Comparison of ENCODE assay signal across 8 cellular contexts in the genomic region with DNA sequence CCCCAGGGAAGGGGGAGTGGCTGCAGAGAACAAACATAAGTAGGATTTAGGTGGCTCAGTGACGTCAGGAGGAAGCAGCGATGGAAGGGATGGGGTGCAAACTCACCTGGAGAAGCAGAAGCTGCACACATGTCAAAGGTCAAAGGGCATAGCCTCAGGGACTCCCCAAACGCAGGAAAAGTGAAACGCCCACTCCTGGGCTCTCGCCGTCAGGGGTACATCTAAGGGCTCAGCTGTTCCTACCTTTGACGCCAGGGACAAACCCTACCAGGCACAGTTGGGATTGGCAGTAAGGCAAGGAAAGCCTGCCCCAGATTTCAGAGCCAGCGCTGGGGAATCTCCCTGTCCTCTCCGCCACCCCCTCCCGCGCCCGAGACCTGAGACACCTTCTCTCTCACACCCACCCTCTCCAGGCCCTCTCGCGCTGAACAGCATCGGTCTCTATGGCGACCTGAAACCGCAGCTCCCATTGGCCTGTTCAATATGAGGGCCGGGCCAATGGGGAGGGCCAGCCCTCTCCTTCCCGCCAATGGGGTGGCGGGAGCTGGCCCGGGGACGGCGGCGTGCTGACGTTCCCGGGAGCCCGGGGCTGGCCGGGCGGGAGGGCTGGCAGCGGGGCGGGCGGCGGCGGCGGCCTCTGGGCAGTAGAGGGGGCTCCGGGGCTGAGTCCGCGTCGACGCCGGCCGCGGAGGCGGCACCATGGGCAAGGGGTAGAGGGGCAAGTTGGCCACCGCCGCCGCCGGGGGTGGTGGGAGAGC. TPM values are rescaled to one million over a fixed set of nuclear protein-coding genes. Genes with fewer than 3 reads are reported as not detected.
DNase-seq lines count a peak whose midpoint lies in the region; ATAC-seq, FAIRE-seq and TF ChIP-seq lines count a peak whose summit lies in the region.

A gene (minus strand): TSS at position 445 of the 758 bp plus-strand sequence. CDS start 314 bp downstream, at position 131.
A gene with protein sequence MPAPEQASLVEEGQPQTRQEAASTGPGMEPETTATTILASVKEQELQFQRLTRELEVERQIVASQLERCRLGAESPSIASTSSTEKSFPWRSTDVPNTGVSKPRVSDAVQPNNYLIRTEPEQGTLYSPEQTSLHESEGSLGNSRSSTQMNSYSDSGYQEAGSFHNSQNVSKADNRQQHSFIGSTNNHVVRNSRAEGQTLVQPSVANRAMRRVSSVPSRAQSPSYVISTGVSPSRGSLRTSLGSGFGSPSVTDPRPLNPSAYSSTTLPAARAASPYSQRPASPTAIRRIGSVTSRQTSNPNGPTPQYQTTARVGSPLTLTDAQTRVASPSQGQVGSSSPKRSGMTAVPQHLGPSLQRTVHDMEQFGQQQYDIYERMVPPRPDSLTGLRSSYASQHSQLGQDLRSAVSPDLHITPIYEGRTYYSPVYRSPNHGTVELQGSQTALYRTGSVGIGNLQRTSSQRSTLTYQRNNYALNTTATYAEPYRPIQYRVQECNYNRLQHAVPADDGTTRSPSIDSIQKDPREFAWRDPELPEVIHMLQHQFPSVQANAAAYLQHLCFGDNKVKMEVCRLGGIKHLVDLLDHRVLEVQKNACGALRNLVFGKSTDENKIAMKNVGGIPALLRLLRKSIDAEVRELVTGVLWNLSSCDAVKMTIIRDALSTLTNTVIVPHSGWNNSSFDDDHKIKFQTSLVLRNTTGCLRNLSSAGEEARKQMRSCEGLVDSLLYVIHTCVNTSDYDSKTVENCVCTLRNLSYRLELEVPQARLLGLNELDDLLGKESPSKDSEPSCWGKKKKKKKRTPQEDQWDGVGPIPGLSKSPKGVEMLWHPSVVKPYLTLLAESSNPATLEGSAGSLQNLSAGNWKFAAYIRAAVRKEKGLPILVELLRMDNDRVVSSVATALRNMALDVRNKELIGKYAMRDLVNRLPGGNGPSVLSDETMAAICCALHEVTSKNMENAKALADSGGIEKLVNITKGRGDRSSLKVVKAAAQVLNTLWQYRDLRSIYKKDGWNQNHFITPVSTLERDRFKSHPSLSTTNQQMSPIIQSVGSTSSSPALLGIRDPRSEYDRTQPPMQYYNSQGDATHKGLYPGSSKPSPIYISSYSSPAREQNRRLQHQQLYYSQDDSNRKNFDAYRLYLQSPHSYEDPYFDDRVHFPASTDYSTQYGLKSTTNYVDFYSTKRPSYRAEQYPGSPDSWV (plus strand): TSS at position 644 of the 758 bp plus-strand sequence. CDS start 76,233 bp downstream, outside the sequence.

- peak within 1 kb of the TSS; percentile 88 for H3K4me3 ChIP-seq in Loucy (ENCODE audit: low read length, poor library complexity, severe bottlenecking)
- peak within 1 kb of the TSS; percentile 64 for H3K4me3 ChIP-seq in RWPE2 (ENCODE audit: severe bottlenecking)
- H3K4me3 ChIP-seq in fibroblast of the aortic adventitia (ENCODE audit: low read depth, low read length): peak within 1 kb of the TSS; percentile 86

- H3K4me3 Mint-ChIP-seq in nephron: peak within 1 kb of the TSS; percentile 95 to 99 (median 96)

- ATAC-seq in RWPE2 (ENCODE audit: low read depth): peak; percentile 88

- H2AFZ ChIP-seq in Loucy (ENCODE audit: low read length): peak within 1 kb of the TSS; percentile 84

- no peaks in the 10 kb centered on the region for H3K36me3 ChIP-seq in Loucy (ENCODE audit: insufficient read depth, low read length)
- H3K36me3 ChIP-seq in RWPE2 (ENCODE audit: low read depth): peaks cover 8% of the 10 kb centered on the region

- H3F3A ChIP-seq in Loucy (ENCODE audit: low read depth): no peaks in the 10 kb centered on the region

- H3K4me1 ChIP-seq in Loucy (ENCODE audit: insufficient read depth, low read length, poor library complexity, severe bottlenecking) (peaks cover 36% of the 10 kb centered on the region), RWPE2 (ENCODE audit: insufficient read depth, poor library complexity, severe bottlenecking) (peaks cover 18% of the 10 kb centered on the region)

- H3K9me3 Mint-ChIP-seq in nephron: no peaks in the 10 kb centered on the region

- TF ChIP-seq POLR2A in H54 (IDR thresholded peaks at IDR 0.05; ENCODE audit: low read depth, low read length): peak; percentile 36

- DNase-seq in ELF-1 (ENCODE audit: low read depth, low spot score): peak; percentile 96
- peak; percentile 85 for DNase-seq in H54 (ENCODE audit: insufficient read length, low spot score)
- DNase-seq in RWPE2 (ENCODE audit: low spot score): peak; percentile 92
- peak; percentile 96 for DNase-seq in activated effector memory CD4-positive, alpha-beta T cell treated with anti-CD3 and anti-CD28 coated beads, Interleukin-2, amount 50 U/mL, for 16 hours
- peak; percentile 84 for DNase-seq in fibroblast of the aortic adventitia (ENCODE audit: low read depth)
- DNase-seq in stimulated activated naive CD4-positive, alpha-beta T cell treated with Interleukin-2 at 50 U/mL for 16 hours (lab: John Stamatoyannopoulos, UW): peak; percentile 92

- H3K27me3 ChIP-seq in Loucy (ENCODE audit: insufficient read depth, low read length, poor library complexity, severe bottlenecking): peaks cover 6% of the 10 kb centered on the region
- H3K27me3 ChIP-seq in RWPE2 (ENCODE audit: insufficient read depth, poor library complexity, severe bottlenecking): no peaks in the 10 kb centered on the region

- no peaks in the 10 kb centered on the region for H3K36me3 Mint-ChIP-seq in nephron (ENCODE audit: low read depth)

- H3K27me3 Mint-ChIP-seq in nephron (ENCODE audit: low read depth): no peaks in the 10 kb centered on the region

- peak within 1 kb of the TSS; percentile 82 for H3K27ac ChIP-seq in RWPE2 (ENCODE audit: poor library complexity, severe bottlenecking)

- no peaks in the 10 kb centered on the region for H3K9me3 ChIP-seq in Loucy (ENCODE audit: insufficient read depth, low read depth, low read length)
- no peaks in the 10 kb centered on the region for H3K9me3 ChIP-seq in RWPE2 (ENCODE audit: severe bottlenecking)

- H3K9me2 ChIP-seq in Loucy (replicated peaks; ENCODE audit: low read depth, low read length): no peaks in the 10 kb centered on the region

- H3K4me1 Mint-ChIP-seq in nephron: peaks cover 29% of the 10 kb centered on the region

- H3K4me2 ChIP-seq in Loucy (ENCODE audit: low read depth, low read length, poor library complexity, severe bottlenecking): peak within 1 kb of the TSS; percentile 90

- H3K79me2 ChIP-seq in Loucy (ENCODE audit: insufficient read depth, low read length): peaks cover 33% of the 10 kb centered on the region

- peak within 1 kb of the TSS; percentile 88 to 98 (median 93) for H3K27ac Mint-ChIP-seq in nephron

- H3K9ac ChIP-seq in Loucy (ENCODE audit: low read depth, low read length, poor library complexity, severe bottlenecking): peak within 1 kb of the TSS; percentile 77

- H4K20me1 ChIP-seq in Loucy (ENCODE audit: insufficient read depth, low read length, poor library complexity, severe bottlenecking): peaks cover 32% of the 10 kb centered on the region

- no peak for TF ChIP-seq CTCF in Loucy (conservative IDR thresholded peaks at IDR 0.05; ENCODE audit: low read length)
- no peak for TF ChIP-seq CTCF in RWPE2 (IDR thresholded peaks at IDR 0.05; ENCODE audit: poor library complexity, severe bottlenecking)
- TF ChIP-seq CTCF in fibroblast of the aortic adventitia (IDR thresholded peaks at IDR 0.05; ENCODE audit: insufficient read depth, low read length): peak; percentile 47
- TF ChIP-seq CTCF in nephron (IDR thresholded peaks at IDR 0.05; ENCODE audit: unreplicated experiment in 3 of 3): no peak

- FAIRE-seq in H54 (lab: Jason Lieb, UNC): peak; percentile 43

RNA-seq across cellular contexts. Expression of the first gene that starts in this region (rescaled TPM):
- 0.72 and 9.1 TPM in 2 replicates for total RNA-seq in fibroblast of the aortic adventitia (ENCODE audit: low replicate concordance)

RNA-seq across cellular contexts. Expression of the second gene that starts in this region (rescaled TPM):
- 33.3 and 38.0 TPM in 2 replicates for total RNA-seq in fibroblast of the aortic adventitia (ENCODE audit: low replicate concordance)

Comparison
In these comparisons a context has a peak if more than half of its experiments do, and no peak if none do; other contexts are left out.
1. Peak in every context shown above with its lines: DNase-seq, ATAC-seq, H3K4me3 ChIP-seq and H3K27ac ChIP-seq.